Comparison of ENCODE assay signal across 19 cellular contexts in the genomic region with DNA sequence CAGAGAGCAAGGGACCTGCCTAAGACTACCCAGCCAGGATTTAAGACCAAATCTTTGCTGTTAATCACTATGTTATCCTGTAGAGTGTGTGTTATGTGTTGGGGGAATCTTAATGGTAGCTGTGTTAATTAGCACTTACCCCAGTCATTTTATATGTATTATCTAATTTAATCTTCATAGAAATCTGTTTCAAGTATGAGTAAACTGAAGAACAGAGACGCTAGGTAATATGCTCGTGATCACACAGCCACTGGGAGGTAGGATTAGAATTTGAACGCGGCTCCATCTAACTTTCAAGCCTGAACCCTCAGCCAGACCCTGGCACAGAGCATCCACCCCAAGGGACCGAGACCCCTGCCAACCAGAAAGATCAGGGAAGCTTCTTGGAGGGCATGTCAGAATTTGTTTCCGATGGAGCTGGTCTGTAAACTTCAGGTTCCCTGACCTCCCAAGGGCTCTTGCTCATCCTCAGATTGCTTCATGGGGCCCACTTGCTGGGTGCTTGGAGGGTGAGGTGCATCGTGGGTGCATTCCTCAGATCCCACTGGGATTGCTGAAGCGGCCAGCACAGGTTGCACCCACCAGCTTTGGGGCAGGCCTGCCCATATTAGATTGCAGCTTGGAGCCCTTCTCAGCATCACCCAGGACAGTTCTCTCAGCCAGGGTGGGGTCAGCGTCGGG.
"Had no signal": no experiment of that assay in that cellular context is flagged by ENCODE, and none has a peak within 500 bp of the region (broad histone marks: within the 10 kb centered on the region; RNA-seq: fewer than 3 reads in every experiment).

No MANE protein-coding gene starts in this region.

- H3K4me3 Mint-ChIP-seq: activated CD4-positive, alpha-beta T cell treated with anti-CD3 and anti-CD28 coated beads, Interleukin-2, amount 10 ng/mL, durations not matched to agents 24 days and 14 days; activated naive CD4-positive, alpha-beta T cell treated with anti-CD3 and anti-CD28 coated beads, Interleukin-2, amount 50 U/mL, for 24 hours; immature natural killer cell; natural killer cell; T-helper 1 cell treated with Interleukin-12 subunit alpha and Interleukin-12 subunit beta and Interleukin-4 antibody, amounts not matched to agents 30 μg/mL and 1 μg/mL, for 36 hours; WTC11 had no signal

- H3K9me3 ChIP-seq: ovary, stomach, tibial artery had no signal

- H3K4me1 Mint-ChIP-seq: activated CD4-positive, alpha-beta T cell treated with anti-CD3 and anti-CD28 coated beads, Interleukin-2, amount 10 ng/mL, durations not matched to agents 24 days and 14 days; activated naive CD4-positive, alpha-beta T cell treated with anti-CD3 and anti-CD28 coated beads, Interleukin-2, amount 50 U/mL, for 24 hours had no signal

- H3K36me3 ChIP-seq: ovary had no signal

- H3K27ac Mint-ChIP-seq: activated CD4-positive, alpha-beta T cell treated with anti-CD3 and anti-CD28 coated beads, Interleukin-2, amount 10 ng/mL, durations not matched to agents 24 days and 14 days; activated naive CD4-positive, alpha-beta T cell treated with anti-CD3 and anti-CD28 coated beads, Interleukin-2, amount 50 U/mL, for 24 hours; natural killer cell; T-helper 1 cell treated with Interleukin-12 subunit alpha and Interleukin-12 subunit beta and Interleukin-4 antibody, amounts not matched to agents 30 μg/mL and 1 μg/mL, for 36 hours; WTC11 had no signal

- H3K27ac ChIP-seq: brain microvascular endothelial cell, tibial artery had no signal

- H3K36me3 Mint-ChIP-seq: activated naive CD4-positive, alpha-beta T cell treated with anti-CD3 and anti-CD28 coated beads, Interleukin-2, amount 50 U/mL, for 24 hours; natural killer cell; WTC11 had no signal

- H3K9me3 Mint-ChIP-seq: activated CD4-positive, alpha-beta T cell treated with anti-CD3 and anti-CD28 coated beads, Interleukin-2, amount 10 ng/mL, durations not matched to agents 24 days and 14 days; activated naive CD4-positive, alpha-beta T cell treated with anti-CD3 and anti-CD28 coated beads, Interleukin-2, amount 50 U/mL, for 24 hours; immature natural killer cell; natural killer cell; T-helper 1 cell treated with Interleukin-12 subunit alpha and Interleukin-12 subunit beta and Interleukin-4 antibody, amounts not matched to agents 30 μg/mL and 1 μg/mL, for 36 hours; WTC11 had no signal

- H3K4me3 ChIP-seq: ovary, stomach, tibial artery had no signal

- DNase-seq: activated CD4-positive, alpha-beta T cell treated with anti-CD3 and anti-CD28 coated beads, Interleukin-2, amount 10 ng/mL, durations not matched to agents 24 days and 14 days; activated CD8-positive, alpha-beta memory T cell treated with anti-CD3 and anti-CD28 coated beads for 24 hours; activated effector memory CD4-positive, alpha-beta T cell treated with Interleukin-2 at 50 U/mL for 16 hours; activated T-cell treated with anti-CD3 and anti-CD28 coated beads for 4 hours; amygdala; brain microvascular endothelial cell; glutamatergic neuron; immature natural killer cell; mammary epithelial cell; natural killer cell; stimulated activated CD4-positive, alpha-beta T cell treated with anti-CD3 and anti-CD28 coated beads, Interleukin-15, amount 100 ng/mL, for 24 hours; stimulated activated CD4-positive, alpha-beta T cell treated with anti-CD3 and anti-CD28 coated beads, Interleukin-4, amount 100 ng/mL, for 4 hours; stomach; tibial artery had no signal

- H3K27me3 Mint-ChIP-seq: activated CD4-positive, alpha-beta T cell treated with anti-CD3 and anti-CD28 coated beads, Interleukin-2, amount 10 ng/mL, durations not matched to agents 24 days and 14 days; activated naive CD4-positive, alpha-beta T cell treated with anti-CD3 and anti-CD28 coated beads, Interleukin-2, amount 50 U/mL, for 24 hours had no signal

- H3K27me3 ChIP-seq: brain microvascular endothelial cell, ovary, stomach, tibial artery had no signal

- ATAC-seq: esophagus mucosa, natural killer cell, WTC11 had no signal
